ENCODE assay signal across 12 cellular contexts in the genomic region with DNA sequence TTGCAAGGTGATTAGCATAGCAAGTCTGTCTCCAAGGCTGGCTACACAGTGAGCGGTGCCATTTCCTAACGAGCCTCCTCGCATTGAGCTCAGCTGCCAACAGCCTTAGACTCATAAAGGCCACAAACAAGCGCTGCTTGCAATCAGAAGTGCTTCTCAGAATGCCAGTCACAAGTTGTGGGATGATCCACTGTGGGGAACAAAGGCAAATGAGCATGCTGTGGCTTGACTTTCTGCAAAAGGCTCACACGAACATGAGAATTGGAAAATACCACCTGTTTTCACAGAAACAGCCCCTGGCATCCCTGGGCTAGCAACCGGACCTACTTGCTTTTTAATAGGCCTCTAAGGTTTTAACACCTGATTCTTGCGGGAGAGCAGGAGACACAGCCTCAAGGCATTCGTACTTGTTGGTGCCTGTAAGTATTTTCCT.
DNase-seq lines count a peak whose midpoint lies in the region; ATAC-seq and TF ChIP-seq lines count a peak whose summit lies in the region.
"Had no signal": no experiment of that assay in that cellular context is flagged by ENCODE, and none has a peak within 500 bp of the region (broad histone marks: within the 10 kb centered on the region; RNA-seq: fewer than 3 reads in every experiment).

No MANE protein-coding gene starts in this region.

- intact Hi-C loops in transverse colon (cut with DNase I; ENCODE audit: low total_unique reads) = no loop called here

- no peak overlapping the region for H4K8ac ChIP-seq in neuronal stem cell (ENCODE audit: low read depth, low read length)

- H2AFZ ChIP-seq in neuronal stem cell (ENCODE audit: low read length) = no peak overlapping the region

- H2BK120ac ChIP-seq in neuronal stem cell (ENCODE audit: low read depth, low read length) = no peak overlapping the region

- H3K9me3 ChIP-seq in neuronal stem cell (replicated peaks in 1 of 2; ENCODE audit: control insufficient read depth in 2 of 2, insufficient read depth in 1 of 2, low read depth in 1 of 2, low read length in 2 of 2) (no peaks in the 10 kb centered on the region), transverse colon (no peaks in the 10 kb centered on the region)
- H3K9me3 ChIP-seq: SJSA1 had no signal

- in situ Hi-C loops in transverse colon (cut with MboI; ENCODE audit: low pct_ligation_motif_present in 1 of 4, low pct_unique_long_range_greater_than_20kb in 1 of 4, low sequenced_read_pairs in 3 of 4) = loop anchor here in 1 of 4 donors (25.0 kb wide), 1 partner anchor 315 kb away; no protein-coding TSS in a partner anchor

- H2BK15ac ChIP-seq in neuronal stem cell (ENCODE audit: low read length) = no peak overlapping the region

- H2BK12ac ChIP-seq in neuronal stem cell (ENCODE audit: low read length) = no peak overlapping the region

- peaks cover 11 to 83% of the 10 kb centered on the region in 2 donors for H3K36me3 ChIP-seq in neuronal stem cell (replicated peaks in 1 of 2; ENCODE audit: control insufficient read depth in 2 of 2, insufficient read depth in 2 of 2, low read length in 2 of 2)
- peaks cover 0 to 5% (median 0%) of the 10 kb centered on the region in 4 donors for H3K36me3 ChIP-seq in transverse colon

- DNase-seq in NCI-H2171 treated with DMSO at 0.1 percent for 48 hours (lab: John Stamatoyannopoulos, UW) = peak; percentile 25
- no peak for DNase-seq in NCI-H2171 (lab: John Stamatoyannopoulos, UW)
- peak; percentile 99 to 100 for DNase-seq in foreskin keratinocyte
- no peak for DNase-seq in neuronal stem cell (ENCODE audit: low spot score)
- no peak for DNase-seq in transverse colon
- no peak for DNase-seq in activated CD4-positive, alpha-beta T cell treated with anti-CD3 and anti-CD28 coated beads for 1 hour
- DNase-seq: foreskin melanocyte, NCI-H524 treated with DMSO at 0.1 percent for 48 hours had no signal

- no peak overlapping the region for H3K23ac ChIP-seq in neuronal stem cell (ENCODE audit: low read depth, low read length, poor library complexity)

- H3K9ac ChIP-seq in neuronal stem cell (ENCODE audit: low read depth, low read length, poor library complexity) = no peak overlapping the region

- TF ChIP-seq EP300 in transverse colon (IDR thresholded peaks at IDR 0.05; ENCODE audit: low read depth) = no peak

- H3K14ac ChIP-seq in neuronal stem cell (ENCODE audit: low read length) = no peak overlapping the region

- no peak overlapping the region for H2AK5ac ChIP-seq in neuronal stem cell (ENCODE audit: low read depth, low read length)

- no peak overlapping the region for H4K91ac ChIP-seq in neuronal stem cell (ENCODE audit: low read depth, low read length, poor library complexity)

- WGBS in neuronal stem cell (ENCODE audit: extremely low coverage in 2 of 2, insufficient read length in 2 of 2, insufficient replicate concordance in 1 of 2), 2 donors = no CpG with 5 or more reads among the region's 8 CpGs
- WGBS in transverse colon (ENCODE audit: low coverage in 1 of 2), 2 donors = 87 to 100% methylated on average over 3 to 8 of the region's 8 CpGs

- TF ChIP-seq CTCF in foreskin keratinocyte (conservative IDR thresholded peaks at IDR 0.05) = peak; percentile 14
- no peak for TF ChIP-seq CTCF in transverse colon (IDR thresholded peaks at IDR 0.05)

- H3K18ac ChIP-seq in neuronal stem cell (ENCODE audit: low read length) = no peak overlapping the region

- peak; percentile 63 for ATAC-seq in foreskin keratinocyte
- ATAC-seq in HG03045 (IDR thresholded peaks at IDR 0.05; ENCODE audit: unreplicated experiment) = no peak
- ATAC-seq in HG03039 (IDR thresholded peaks at IDR 0.05; ENCODE audit: unreplicated experiment) = no peak
- ATAC-seq: activated CD4-positive, CD25-positive, alpha-beta regulatory T cell treated with anti-CD3 and anti-CD28 coated beads, Interleukin-2, amount 50 U/mL, for 24 hours had no signal

- H3K4me3 ChIP-seq in neuronal stem cell (ENCODE audit: low read length in 2 of 2) = no peak overlapping the region
- no peak overlapping the region for H3K4me3 ChIP-seq in transverse colon
- H3K4me3 ChIP-seq: SJSA1 had no signal

- no peak overlapping the region for H2BK5ac ChIP-seq in neuronal stem cell (ENCODE audit: low read length)

- H3K27ac ChIP-seq in foreskin keratinocyte (peak overlapping the region; percentile 92), neuronal stem cell (replicated peaks; ENCODE audit: low read length) (peak overlapping the region; percentile 28), transverse colon (peak overlapping the region; percentile 28 to 74 (median 48))
- H3K27ac ChIP-seq: SJSA1 had no signal

- H3K4ac ChIP-seq in neuronal stem cell (ENCODE audit: low read length) = no peak overlapping the region

- no peak overlapping the region for H3K4me2 ChIP-seq in neuronal stem cell (ENCODE audit: insufficient read depth, low read length, poor library complexity, severe bottlenecking)

- H3K27me3 ChIP-seq in foreskin keratinocyte (no peaks in the 10 kb centered on the region), neuronal stem cell (ENCODE audit: control insufficient read depth in 3 of 3, insufficient read depth in 3 of 3, low read depth in 1 of 3, low read length in 3 of 3) (no peaks in the 10 kb centered on the region), transverse colon (no peaks in the 10 kb centered on the region)
- H3K27me3 ChIP-seq: SJSA1 had no signal

- TF ChIP-seq POLR2A in transverse colon (IDR thresholded peaks at IDR 0.05) = no peak

- no peaks in the 10 kb centered on the region for H3K79me1 ChIP-seq in neuronal stem cell (ENCODE audit: low read depth, low read length)

- peaks cover 38% of the 10 kb centered on the region for H3K4me1 ChIP-seq in foreskin keratinocyte
- peaks cover 7 to 15% of the 10 kb centered on the region in 2 donors for H3K4me1 ChIP-seq in neuronal stem cell (ENCODE audit: control insufficient read depth in 2 of 2, insufficient read depth in 1 of 2, low read depth in 1 of 2, low read length in 2 of 2)
- H3K4me1 ChIP-seq in transverse colon = peaks cover 8 to 32% (median 20%) of the 10 kb centered on the region in 4 donors

Comparison
In these comparisons a context has a peak if more than half of its experiments do, and no peak if none do; other contexts are left out.
1. DNase-seq: peak in NCI-H2171 treated with DMSO at 0.1 percent for 48 hours (single experiment) and foreskin keratinocyte (2 of 2); none in NCI-H2171 (single experiment), neuronal stem cell (single experiment), transverse colon (single experiment) and activated CD4-positive, alpha-beta T cell treated with anti-CD3 and anti-CD28 coated beads for 1 hour (single experiment).
2. H3K27ac ChIP-seq: peak in every context shown above with its lines; median percentile 92 in foreskin keratinocyte; 48 in transverse colon; 28 in neuronal stem cell.